In genomic region chr20:1165941-1166340, GRCh38 we compare ENCODE assay signal across 1 cellular context.
A peak's percentile ranks its signal among the peaks of the same experiment; 100 is the strongest.
TF ChIP-seq lines count a peak whose summit lies in the region.

No MANE protein-coding gene starts in this region.

TF ChIP-seq in HepG2, 621 proteins besides CTCF, POLR2A, EP300 and RAD21 (continued from another document and continues in another):
- no peak for TF ChIP-seq ZNF142 (CRISPR knock-in tag; IDR thresholded peaks at IDR 0.05)
- peak; percentile 53; the same call in 1 of the 2 replicates for TF ChIP-seq POGZ (CRISPR knock-in tag; IDR thresholded peaks at IDR 0.05)
- no peak for TF ChIP-seq SRF (IDR thresholded peaks at IDR 0.05; ENCODE audit: low read depth, low read length)
- no peak for TF ChIP-seq IKZF4 (CRISPR knock-in tag; IDR thresholded peaks at IDR 0.05; ENCODE audit: borderline replicate concordance, low read depth, not compliant biosample characterization)
- no peak for TF ChIP-seq ZNF781 (CRISPR knock-in tag; IDR thresholded peaks at IDR 0.05; ENCODE audit: borderline replicate concordance, not compliant biosample characterization)
- TF ChIP-seq USF2 (IDR thresholded peaks at IDR 0.05; ENCODE audit: low read depth, low read length), result no peak
- no peak for TF ChIP-seq USF2 (CRISPR knock-in tag; IDR thresholded peaks at IDR 0.05; ENCODE audit: borderline replicate concordance)
- TF ChIP-seq ZNF33B (CRISPR knock-in tag; IDR thresholded peaks at IDR 0.05), result no peak
- TF ChIP-seq RXRA (CRISPR knock-in tag; IDR thresholded peaks at IDR 0.05), result peak; percentile 66; the same call in 1 of the 2 replicates
- TF ChIP-seq SIX4 (CRISPR knock-in tag; IDR thresholded peaks at IDR 0.05), result no peak
- peak; percentile 38; the same call in 1 of the 2 replicates for TF ChIP-seq ZNF605 (CRISPR knock-in tag; IDR thresholded peaks at IDR 0.05)
- no peak for TF ChIP-seq ZNF337 (CRISPR knock-in tag; IDR thresholded peaks at IDR 0.05; ENCODE audit: borderline replicate concordance, low read depth)
- TF ChIP-seq RNF2 (conservative IDR thresholded peaks at IDR 0.05; ENCODE audit: low read depth), result no peak
- TF ChIP-seq SOX6 (IDR thresholded peaks at IDR 0.05), result no peak
- peak; percentile 16; the same call in 1 of the 2 replicates for TF ChIP-seq SOX6 (CRISPR knock-in tag; IDR thresholded peaks at IDR 0.05)
- TF ChIP-seq STAT5B (CRISPR knock-in tag; IDR thresholded peaks at IDR 0.05), result no peak
- no peak for TF ChIP-seq ARNTL (CRISPR knock-in tag; IDR thresholded peaks at IDR 0.05)
- TF ChIP-seq GPBP1L1 (CRISPR knock-in tag; IDR thresholded peaks at IDR 0.05), result no peak
- no peak for TF ChIP-seq MNT (IDR thresholded peaks at IDR 0.05)
- no peak for TF ChIP-seq ZBED4 (CRISPR knock-in tag; IDR thresholded peaks at IDR 0.05; ENCODE audit: borderline replicate concordance)
- TF ChIP-seq ZNF788 (CRISPR knock-in tag; IDR thresholded peaks at IDR 0.05; ENCODE audit: borderline replicate concordance), result no peak; the same call in 1 of the 2 replicates
- TF ChIP-seq PPARG (CRISPR knock-in tag; conservative IDR thresholded peaks at IDR 0.05), result no peak
- no peak for TF ChIP-seq ZFP1 (CRISPR knock-in tag; IDR thresholded peaks at IDR 0.05)
- TF ChIP-seq ZFX (CRISPR knock-in tag; IDR thresholded peaks at IDR 0.05; ENCODE audit: low read depth), result no peak
- no peak for TF ChIP-seq HOXA9 (CRISPR knock-in tag; IDR thresholded peaks at IDR 0.05; ENCODE audit: borderline replicate concordance)
- TF ChIP-seq RARA (CRISPR knock-in tag; IDR thresholded peaks at IDR 0.05), result peak; percentile 86
- no peak for TF ChIP-seq ARID4A (CRISPR knock-in tag; IDR thresholded peaks at IDR 0.05; ENCODE audit: borderline replicate concordance)
- no peak for TF ChIP-seq ZNF530 (CRISPR knock-in tag; IDR thresholded peaks at IDR 0.05; ENCODE audit: low read depth)
- no peak for TF ChIP-seq FOXO4 (CRISPR knock-in tag; conservative IDR thresholded peaks at IDR 0.05)
- no peak for TF ChIP-seq AFF4 (CRISPR knock-in tag; IDR thresholded peaks at IDR 0.05)
